35 cellular contexts compared by ENCODE assay signal in the genomic region with DNA sequence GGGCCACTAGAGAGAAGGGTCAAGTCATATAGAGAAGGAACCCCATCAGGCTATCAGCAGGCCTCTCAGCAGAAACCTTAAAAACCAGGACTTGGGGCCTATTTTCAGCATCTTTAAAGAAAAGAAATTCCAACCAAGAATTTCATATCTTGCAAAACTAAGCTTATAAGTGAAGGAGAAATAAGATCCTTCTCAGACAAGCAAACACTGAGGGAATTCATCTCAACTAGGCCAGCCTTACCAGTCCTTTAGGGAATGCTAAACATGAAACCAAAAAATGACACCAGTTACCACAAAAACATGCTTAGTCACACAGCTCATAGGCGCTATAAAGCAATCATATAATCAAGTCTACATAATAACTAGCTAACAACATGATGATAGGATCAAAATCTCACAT.
"Had no signal": no experiment of that assay in that cellular context is flagged by ENCODE, and none has a peak within 500 bp of the region (broad histone marks: within the 10 kb centered on the region; RNA-seq: fewer than 3 reads in every experiment).

No MANE protein-coding gene starts in this region.

- H3K27me3 ChIP-seq: MG63 had no signal

- H3K4me3 ChIP-seq: MG63 had no signal

- H3K9me3 ChIP-seq: MG63 had no signal

- DNase-seq: Karpas-422, Kasumi-1, MG63, MM.1S, MV-4-11, NCI-H1048, NCI-H1092, NCI-H1092 treated with DMSO at 0.1 percent for 48 hours, NCI-H1105, NCI-H1105 treated with DMSO at 0.1 percent for 48 hours, NCI-H1417, NCI-H1417 treated with DMSO at 0.1 percent for 48 hours, NCI-H1436, NCI-H1436 treated with DMSO at 0.1 percent for 48 hours, NCI-H146, NCI-H1694, NCI-H1694 treated with DMSO at 0.1 percent for 48 hours, NCI-H187, NCI-H187 treated with DMSO at 0.1 percent for 48 hours, NCI-H1930, NCI-H2029, NCI-H2029 treated with DMSO at 0.1 percent for 48 hours, NCI-H2081, NCI-H2081 treated with DMSO at 0.1 percent for 48 hours, NCI-H2107, NCI-H2171, NCI-H2171 treated with DMSO at 0.1 percent for 48 hours, NCI-H2227 treated with DMSO at 0.1 percent for 48 hours, NCI-H226, NCI-H345, NCI-H446, NCI-H446 treated with DMSO at 0.1 percent for 48 hours, NCI-H510A, NCI-H510A treated with DMSO at 0.1 percent for 48 hours, NCI-H524 had no signal

- H3K36me3 ChIP-seq: MG63 had no signal
